In genomic region chr16:23902223-23903000, GRCh38 we compare ENCODE assay signal across 1 cellular context.
TF ChIP-seq lines count a peak whose summit lies in the region.

No MANE protein-coding gene starts in this region.

TF ChIP-seq in K562, 482 proteins besides CTCF, POLR2A, EP300 and RAD21 (continued from another document and continues in another):
- TF ChIP-seq, protein P1, sequence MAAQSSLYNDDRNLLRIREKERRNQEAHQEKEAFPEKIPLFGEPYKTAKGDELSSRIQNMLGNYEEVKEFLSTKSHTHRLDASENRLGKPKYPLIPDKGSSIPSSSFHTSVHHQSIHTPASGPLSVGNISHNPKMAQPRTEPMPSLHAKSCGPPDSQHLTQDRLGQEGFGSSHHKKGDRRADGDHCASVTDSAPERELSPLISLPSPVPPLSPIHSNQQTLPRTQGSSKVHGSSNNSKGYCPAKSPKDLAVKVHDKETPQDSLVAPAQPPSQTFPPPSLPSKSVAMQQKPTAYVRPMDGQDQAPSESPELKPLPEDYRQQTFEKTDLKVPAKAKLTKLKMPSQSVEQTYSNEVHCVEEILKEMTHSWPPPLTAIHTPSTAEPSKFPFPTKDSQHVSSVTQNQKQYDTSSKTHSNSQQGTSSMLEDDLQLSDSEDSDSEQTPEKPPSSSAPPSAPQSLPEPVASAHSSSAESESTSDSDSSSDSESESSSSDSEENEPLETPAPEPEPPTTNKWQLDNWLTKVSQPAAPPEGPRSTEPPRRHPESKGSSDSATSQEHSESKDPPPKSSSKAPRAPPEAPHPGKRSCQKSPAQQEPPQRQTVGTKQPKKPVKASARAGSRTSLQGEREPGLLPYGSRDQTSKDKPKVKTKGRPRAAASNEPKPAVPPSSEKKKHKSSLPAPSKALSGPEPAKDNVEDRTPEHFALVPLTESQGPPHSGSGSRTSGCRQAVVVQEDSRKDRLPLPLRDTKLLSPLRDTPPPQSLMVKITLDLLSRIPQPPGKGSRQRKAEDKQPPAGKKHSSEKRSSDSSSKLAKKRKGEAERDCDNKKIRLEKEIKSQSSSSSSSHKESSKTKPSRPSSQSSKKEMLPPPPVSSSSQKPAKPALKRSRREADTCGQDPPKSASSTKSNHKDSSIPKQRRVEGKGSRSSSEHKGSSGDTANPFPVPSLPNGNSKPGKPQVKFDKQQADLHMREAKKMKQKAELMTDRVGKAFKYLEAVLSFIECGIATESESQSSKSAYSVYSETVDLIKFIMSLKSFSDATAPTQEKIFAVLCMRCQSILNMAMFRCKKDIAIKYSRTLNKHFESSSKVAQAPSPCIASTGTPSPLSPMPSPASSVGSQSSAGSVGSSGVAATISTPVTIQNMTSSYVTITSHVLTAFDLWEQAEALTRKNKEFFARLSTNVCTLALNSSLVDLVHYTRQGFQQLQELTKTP (IDR thresholded peaks at IDR 0.05; ENCODE audit: low read depth in 1 of 2, partially characterized antibody in 2 of 2), result peak in 1 of 2 experiments; percentile 14
- no peak for TF ChIP-seq CLOCK (CRISPR knock-in tag; IDR thresholded peaks at IDR 0.05; ENCODE audit: borderline replicate concordance)
- no peak for TF ChIP-seq ZNF124 (CRISPR knock-in tag; IDR thresholded peaks at IDR 0.05)
- TF ChIP-seq ZNF589 (CRISPR knock-in tag; IDR thresholded peaks at IDR 0.05; ENCODE audit: low read depth), result no peak
- TF ChIP-seq ZNF639 (CRISPR knock-in tag; conservative IDR thresholded peaks at IDR 0.05 in 1 of 2, IDR thresholded peaks at IDR 0.05 in 1 of 2), result peak in 1 of 2 experiments; percentile 53; a peak in 1 of 4 replicates
- TF ChIP-seq ARHGAP35 (IDR thresholded peaks at IDR 0.05; ENCODE audit: partially characterized antibody), result no peak
- no peak for TF ChIP-seq ZNF644 (tag; IDR thresholded peaks at IDR 0.05; ENCODE audit: low read depth)
- TF ChIP-seq SFPQ (IDR thresholded peaks at IDR 0.05; ENCODE audit: low read depth, low read length), result no peak
- TF ChIP-seq ZFP30 (CRISPR knock-in tag; IDR thresholded peaks at IDR 0.05; ENCODE audit: borderline replicate concordance), result no peak
- TF ChIP-seq DPF2 (IDR thresholded peaks at IDR 0.05), result peak; percentile 52; the same call in 1 of the 2 replicates
- TF ChIP-seq HSF4 (CRISPR knock-in tag; IDR thresholded peaks at IDR 0.05; ENCODE audit: borderline replicate concordance), result no peak
- TF ChIP-seq COPS2 (conservative IDR thresholded peaks at IDR 0.05), result no peak
- no peak for TF ChIP-seq MTA2 (IDR thresholded peaks at IDR 0.05; ENCODE audit: low read depth)
- peak; percentile 87 for TF ChIP-seq BCOR (IDR thresholded peaks at IDR 0.05)
- TF ChIP-seq ZNF436 (CRISPR knock-in tag; IDR thresholded peaks at IDR 0.05), result no peak
- TF ChIP-seq ADNP (tag; IDR thresholded peaks at IDR 0.05), result peak; percentile 62; the same call in 1 of the 2 replicates
- peak in 1 of 2 experiments; percentile 78; a peak in 1 of 4 replicates for TF ChIP-seq ZMIZ1 (IDR thresholded peaks at IDR 0.05; ENCODE audit: low read depth in 2 of 2, low read length in 2 of 2)
- TF ChIP-seq CCAR2 (IDR thresholded peaks at IDR 0.05; ENCODE audit: low read depth, low read length), result no peak
- TF ChIP-seq SIX5 (IDR thresholded peaks at IDR 0.05; ENCODE audit: borderline replicate concordance in 1 of 2, insufficient read depth in 1 of 2, low read depth in 1 of 2, low read length in 2 of 2), result no peak
- peak; percentile 71; the same call in 1 of the 2 replicates for TF ChIP-seq ETV1 (tag; conservative IDR thresholded peaks at IDR 0.05; ENCODE audit: low read depth)
- no peak for TF ChIP-seq HNRNPL (IDR thresholded peaks at IDR 0.05; ENCODE audit: low read depth, low read length)
- TF ChIP-seq FOXP1 (CRISPR knock-in tag; IDR thresholded peaks at IDR 0.05), result no peak
- TF ChIP-seq, protein P2, sequence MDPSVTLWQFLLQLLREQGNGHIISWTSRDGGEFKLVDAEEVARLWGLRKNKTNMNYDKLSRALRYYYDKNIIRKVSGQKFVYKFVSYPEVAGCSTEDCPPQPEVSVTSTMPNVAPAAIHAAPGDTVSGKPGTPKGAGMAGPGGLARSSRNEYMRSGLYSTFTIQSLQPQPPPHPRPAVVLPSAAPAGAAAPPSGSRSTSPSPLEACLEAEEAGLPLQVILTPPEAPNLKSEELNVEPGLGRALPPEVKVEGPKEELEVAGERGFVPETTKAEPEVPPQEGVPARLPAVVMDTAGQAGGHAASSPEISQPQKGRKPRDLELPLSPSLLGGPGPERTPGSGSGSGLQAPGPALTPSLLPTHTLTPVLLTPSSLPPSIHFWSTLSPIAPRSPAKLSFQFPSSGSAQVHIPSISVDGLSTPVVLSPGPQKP (CRISPR knock-in tag; IDR thresholded peaks at IDR 0.05), result no peak
- TF ChIP-seq EZH2 (IDR thresholded peaks at IDR 0.05; ENCODE audit: borderline replicate concordance, low read depth, low read length), result no peak
- TF ChIP-seq FOSL1 (tag; conservative IDR thresholded peaks at IDR 0.05), result no peak
- TF ChIP-seq ZNF224 (CRISPR knock-in tag; IDR thresholded peaks at IDR 0.05), result no peak
- TF ChIP-seq PATZ1 (CRISPR knock-in tag; IDR thresholded peaks at IDR 0.05; ENCODE audit: borderline replicate concordance), result no peak
- TF ChIP-seq ZSCAN29 (IDR thresholded peaks at IDR 0.05), result no peak
- TF ChIP-seq, protein P3, sequence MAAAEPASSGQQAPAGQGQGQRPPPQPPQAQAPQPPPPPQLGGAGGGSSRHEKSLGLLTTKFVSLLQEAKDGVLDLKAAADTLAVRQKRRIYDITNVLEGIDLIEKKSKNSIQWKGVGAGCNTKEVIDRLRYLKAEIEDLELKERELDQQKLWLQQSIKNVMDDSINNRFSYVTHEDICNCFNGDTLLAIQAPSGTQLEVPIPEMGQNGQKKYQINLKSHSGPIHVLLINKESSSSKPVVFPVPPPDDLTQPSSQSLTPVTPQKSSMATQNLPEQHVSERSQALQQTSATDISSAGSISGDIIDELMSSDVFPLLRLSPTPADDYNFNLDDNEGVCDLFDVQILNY (CRISPR knock-in tag; IDR thresholded peaks at IDR 0.05), result no peak
- TF ChIP-seq GABPA (tag; conservative IDR thresholded peaks at IDR 0.05; ENCODE audit: low read depth), result no peak
- no peak for TF ChIP-seq KLF6 (CRISPR knock-in tag; IDR thresholded peaks at IDR 0.05; ENCODE audit: borderline replicate concordance)
- TF ChIP-seq NFXL1 (CRISPR knock-in tag; IDR thresholded peaks at IDR 0.05), result no peak
- TF ChIP-seq, protein P4, sequence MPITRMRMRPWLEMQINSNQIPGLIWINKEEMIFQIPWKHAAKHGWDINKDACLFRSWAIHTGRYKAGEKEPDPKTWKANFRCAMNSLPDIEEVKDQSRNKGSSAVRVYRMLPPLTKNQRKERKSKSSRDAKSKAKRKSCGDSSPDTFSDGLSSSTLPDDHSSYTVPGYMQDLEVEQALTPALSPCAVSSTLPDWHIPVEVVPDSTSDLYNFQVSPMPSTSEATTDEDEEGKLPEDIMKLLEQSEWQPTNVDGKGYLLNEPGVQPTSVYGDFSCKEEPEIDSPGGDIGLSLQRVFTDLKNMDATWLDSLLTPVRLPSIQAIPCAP (CRISPR knock-in tag; IDR thresholded peaks at IDR 0.05; ENCODE audit: borderline replicate concordance), result no peak
- no peak for TF ChIP-seq POLR3A (IDR thresholded peaks at IDR 0.05; ENCODE audit: borderline replicate concordance, extremely low read depth, insufficient read depth, insufficient read length)
- no peak for TF ChIP-seq ID3 (CRISPR knock-in tag; IDR thresholded peaks at IDR 0.05)
- peak; percentile 38; the same call in 1 of the 2 replicates for TF ChIP-seq ID3 (tag; IDR thresholded peaks at IDR 0.05)
- TF ChIP-seq POLR2AphosphoS5 (IDR thresholded peaks at IDR 0.05; ENCODE audit: control insufficient read depth, insufficient read depth, low read depth, low read length), result no peak
- TF ChIP-seq KLF1 (tag; IDR thresholded peaks at IDR 0.05), result no peak
- TF ChIP-seq ZNF324 (CRISPR knock-in tag; IDR thresholded peaks at IDR 0.05), result no peak
- peak; percentile 60; the same call in 1 of the 2 replicates for TF ChIP-seq ETV5 (CRISPR knock-in tag; IDR thresholded peaks at IDR 0.05; ENCODE audit: low read depth)
- TF ChIP-seq RNF2 (IDR thresholded peaks at IDR 0.05), result peak; percentile 94; the same call in 1 of the 2 replicates
- no peak for TF ChIP-seq TCF7L2 (IDR thresholded peaks at IDR 0.05; ENCODE audit: low read depth, low read length)
- TF ChIP-seq RBM25 (IDR thresholded peaks at IDR 0.05; ENCODE audit: low read depth, low read length, severe bottlenecking), result peak; percentile 86
- no peak for TF ChIP-seq NCOA2 (IDR thresholded peaks at IDR 0.05; ENCODE audit: partially characterized antibody in 2 of 2)
- TF ChIP-seq NR1H2 (CRISPR knock-in tag; IDR thresholded peaks at IDR 0.05), result no peak
- no peak for TF ChIP-seq E2F3 (CRISPR knock-in tag; IDR thresholded peaks at IDR 0.05)
